In the genomic region with DNA sequence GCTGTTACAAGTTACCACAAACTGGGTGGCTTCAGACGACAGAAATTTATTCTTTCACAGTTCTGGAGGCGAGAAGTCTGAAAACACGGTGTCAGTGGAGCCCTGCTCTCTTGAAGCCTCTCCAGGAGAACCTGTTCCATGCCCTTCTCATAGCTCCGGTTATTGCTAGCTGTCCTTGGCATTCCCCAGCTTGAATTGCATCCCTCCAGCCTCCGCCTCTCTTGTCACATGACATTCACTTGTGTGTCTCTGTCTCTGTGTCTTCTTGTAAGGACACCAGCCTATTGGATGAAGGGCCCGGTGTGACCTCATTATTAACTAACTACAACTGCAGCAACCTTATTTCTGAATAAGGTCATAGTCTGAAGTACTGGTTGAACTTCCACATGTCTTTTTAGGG, we compare ENCODE assay signal across 24 cellular contexts. TPM values are rescaled to one million over a fixed set of nuclear protein-coding genes. Genes with fewer than 3 reads are reported as not detected.
"Had no signal": no experiment of that assay in that cellular context is flagged by ENCODE, and none has a peak within 500 bp of the region (broad histone marks: within the 10 kb centered on the region; RNA-seq: fewer than 3 reads in every experiment).

No MANE protein-coding gene starts in this region.

- H3K4me1 ChIP-seq: SJSA1 had no signal

- H3K36me3 ChIP-seq: MG63, SJSA1 had no signal

- H3K27me3 ChIP-seq: MG63 had no signal

- H3K27ac ChIP-seq: SJSA1, SK-N-MC had no signal

- H3K9me3 ChIP-seq: MG63, SJSA1 had no signal

- H3K4me3 ChIP-seq: MG63, SJSA1, SK-N-MC had no signal

- DNase-seq: IMR-90, Karpas-422, KG1, MG63, NCI-H1092, NCI-H1105 treated with DMSO at 0.1 percent for 48 hours, NCI-H1417 treated with DMSO at 0.1 percent for 48 hours, NCI-H146, NCI-H1694 treated with DMSO at 0.1 percent for 48 hours, NCI-H1930, NCI-H2081, NCI-H2107, NCI-H2227 treated with DMSO at 0.1 percent for 48 hours, NCI-H524, NCI-H526 treated with DMSO at 0.1 percent for 48 hours, NCI-H748 treated with DMSO at 0.1 percent for 48 hours, Right ventricle myocardium superior, RPMI8226, SIG-M5 had no signal

- FAIRE-seq: RCC 7860 had no signal

RNA-seq across cellular contexts. Expression of a gene that starts 4.6 kb away (rescaled TPM):
- total RNA-seq: HT-29, IMR-90, NCI-H460, SJSA1 had no signal
- polyA plus RNA-seq: IMR-90 had no signal

RNA-seq across cellular contexts. Expression of a gene that starts 10.4 kb away (rescaled TPM):
- total RNA-seq: HT-29, IMR-90, Right ventricle myocardium superior, SJSA1 had no signal
- polyA plus RNA-seq: IMR-90 had no signal

RNA-seq across cellular contexts. Expression of a gene that starts 23.9 kb away (rescaled TPM):
- total RNA-seq: HT-29, IMR-90, NCI-H460, Right ventricle myocardium superior, SJSA1 had no signal
- polyA plus RNA-seq: IMR-90 had no signal

RNA-seq across cellular contexts. Expression of a gene that starts 28.0 kb away (rescaled TPM):
- total RNA-seq: HT-29, IMR-90, Right ventricle myocardium superior, SJSA1 had no signal
- polyA plus RNA-seq: IMR-90 had no signal
